Comparison of ENCODE assay signal across 8 cellular contexts in the genomic region with DNA sequence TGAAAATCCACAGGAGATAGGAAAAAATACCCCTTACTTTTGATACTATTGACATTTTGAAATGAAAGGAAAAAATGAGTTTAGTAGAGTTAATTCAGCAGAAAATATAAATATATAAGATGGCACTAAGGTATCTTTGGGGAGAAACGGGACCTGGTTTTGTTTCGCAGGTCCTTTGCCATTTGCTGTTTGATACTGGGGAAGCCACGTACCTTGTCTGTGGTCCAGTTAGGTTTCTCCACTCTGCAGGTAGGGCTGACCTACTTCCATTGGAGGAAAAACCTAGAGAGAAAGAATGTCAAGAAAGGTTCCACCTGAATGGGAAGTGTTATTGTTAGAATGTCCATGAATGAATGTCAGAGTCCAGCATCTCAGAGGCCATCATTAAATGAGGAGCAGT. TPM values are rescaled to one million over a fixed set of nuclear protein-coding genes. Genes with fewer than 3 reads are reported as not detected.
"Had no signal": no experiment of that assay in that cellular context is flagged by ENCODE, and none has a peak within 500 bp of the region (broad histone marks: within the 10 kb centered on the region; RNA-seq: fewer than 3 reads in every experiment).

No MANE protein-coding gene starts in this region.

- H3K27ac Mint-ChIP-seq: GM23338, H9, IgD-negative memory B cell had no signal

- FAIRE-seq: H1, H54, HTR-8/SVneo had no signal

- H3K4me1 Mint-ChIP-seq: IgD-negative memory B cell had no signal

- H3K4me3 Mint-ChIP-seq: GM23338, H9, IgD-negative memory B cell had no signal

- H3K9me3 Mint-ChIP-seq: GM23338, H9 had no signal

- ATAC-seq: GM23338 had no signal

- H2AFZ ChIP-seq: GM23338 had no signal

- H3K4me3 ChIP-seq: GM23338 had no signal

- DNase-seq: H9, HCEC 1CT, KBM-7 had no signal

- H3K4me2 ChIP-seq: GM23338 had no signal

RNA-seq across cellular contexts. Expression of a gene that starts 48.1 kb away (rescaled TPM):
- polyA plus RNA-seq: GM23338, IgD-negative memory B cell had no signal
